8 cellular contexts compared by ENCODE assay signal in the genomic region with DNA sequence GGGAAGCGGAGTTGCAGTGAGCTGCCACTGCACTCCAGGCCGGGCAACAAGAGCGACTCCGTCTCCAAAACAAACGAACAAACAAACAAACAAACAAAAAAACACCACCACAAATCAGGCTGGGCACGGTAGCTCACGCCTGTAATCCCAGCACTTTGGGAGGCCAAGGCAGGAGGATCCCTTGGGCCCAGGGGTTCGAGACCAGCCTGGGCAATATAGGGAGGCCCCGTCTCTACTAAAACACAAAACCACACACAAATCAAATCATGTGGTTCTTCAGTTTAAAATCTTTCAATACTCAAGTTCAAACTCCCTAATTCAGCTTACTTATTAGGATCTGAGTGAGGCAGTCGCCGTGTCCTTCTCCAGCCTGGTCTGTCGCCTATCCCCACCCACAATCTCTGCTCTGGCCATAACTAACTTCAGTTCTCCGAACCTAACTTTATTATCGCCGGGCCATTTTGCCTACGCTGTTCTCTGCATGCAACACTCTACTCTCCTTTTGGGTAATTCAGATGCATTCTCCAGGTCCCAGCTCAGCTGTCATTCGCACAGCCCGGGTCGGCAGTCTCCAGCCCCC. TPM values are rescaled to one million over a fixed set of nuclear protein-coding genes. Genes with fewer than 3 reads are reported as not detected.
A peak's percentile ranks its signal among the peaks of the same experiment; 100 is the strongest.
DNase-seq lines count a peak whose midpoint lies in the region; ATAC-seq, FAIRE-seq and TF ChIP-seq lines count a peak whose summit lies in the region.

No MANE protein-coding gene starts in this region.

- H3K4me3 ChIP-seq in adrenal gland: peak overlapping the region; percentile 26 to 91 (median 54)
- H3K4me3 ChIP-seq in thyroid gland (replicated peaks in 1 of 3): peak overlapping the region; percentile 19 to 97 (median 84)

- H3K4me1 ChIP-seq in adrenal gland (replicated peaks in 1 of 2) (peaks cover 13 to 33% of the 10 kb centered on the region in 2 donors), thyroid gland (peaks cover 19 to 35% of the 10 kb centered on the region in 2 donors)

- ATAC-seq in HG03135 (IDR thresholded peaks at IDR 0.05; ENCODE audit: unreplicated experiment): peak; percentile 17

- H3K36me3 ChIP-seq in adrenal gland (replicated peaks in 1 of 2) (no peaks in the 10 kb centered on the region), thyroid gland (no peaks in the 10 kb centered on the region)

- TF ChIP-seq CTCF in adrenal gland (IDR thresholded peaks at IDR 0.05): no peak
- no peak for TF ChIP-seq CTCF in thyroid gland (IDR thresholded peaks at IDR 0.05)

- H3K9me3 ChIP-seq in adrenal gland (replicated peaks in 1 of 3): no peaks in the 10 kb centered on the region
- H3K9me3 ChIP-seq in thyroid gland: no peaks in the 10 kb centered on the region

- intact Hi-C loops in adrenal gland (cut with DNase I) (no loop called here), thyroid gland (cut with DNase I) (no loop called here)

- TF ChIP-seq POLR2A in GM12892 (IDR thresholded peaks at IDR 0.05; ENCODE audit: low read depth, low read length): no peak
- TF ChIP-seq POLR2A in adrenal gland (IDR thresholded peaks at IDR 0.05): no peak
- no peak for TF ChIP-seq POLR2A in thyroid gland (IDR thresholded peaks at IDR 0.05)

- DNase-seq in GM12892 (ENCODE audit: insufficient read length) (peak; percentile 27), adrenal gland (no peak), thyroid gland (no peak), COLO829 (ENCODE audit: low spot score) (no peak), SK-N-DZ (ENCODE audit: low spot score) (no peak)
- DNase-seq in stimulated activated CD4-positive, alpha-beta T cell treated with anti-CD3 and anti-CD28 coated beads, Interleukin-4, amount 100 ng/mL, for 1 hour: no peak

- FAIRE-seq in GM12892 (lab: Jason Lieb, UNC): no peak

- H3K27me3 ChIP-seq in adrenal gland (no peaks in the 10 kb centered on the region), layer of hippocampus (ENCODE audit: control insufficient read depth, insufficient read depth, low read length) (no peaks in the 10 kb centered on the region), thyroid gland (no peaks in the 10 kb centered on the region)

- peak overlapping the region; percentile 73 to 90 (median 89) for H3K27ac ChIP-seq in adrenal gland
- peak overlapping the region; percentile 65 for H3K27ac ChIP-seq in layer of hippocampus (ENCODE audit: low read depth, low read length)
- peak overlapping the region; percentile 25 to 78 (median 72) for H3K27ac ChIP-seq in thyroid gland

- 29 to 31% (median 31%) methylated on average over 19 of the region's 19 CpGs for WGBS in adrenal gland, 4 donors
- WGBS in thyroid gland, 2 donors: 36 to 37% methylated on average over 19 of the region's 19 CpGs

RNA-seq across cellular contexts. Expression of a gene that starts 0.6 kb away (rescaled TPM):
- 28.6 TPM for polyA plus RNA-seq in GM12892 (2012; ENCODE audit: missing spikeins)
- total RNA-seq in adrenal gland (10 to 100 TPM; 24.0 to 53.7 (median 37.6) TPM), thyroid gland (10 to 100 TPM; 26.6 to 37.4 (median 35.4) TPM)
- 10 to 100 TPM; 40.1 to 49.5 (median 40.2) TPM for polyA plus RNA-seq in adrenal gland
- 40.4 and 47.2 TPM in 2 replicates for polyA plus RNA-seq in SK-N-DZ (2014; cell fraction: cytosol; rRNA removed)
- 18.3 and 37.0 TPM in 2 replicates for polyA plus RNA-seq in SK-N-DZ (2014; cell fraction: nucleus; rRNA removed)

RNA-seq across cellular contexts. Expression of a gene that starts 14.0 kb away (rescaled TPM):
- 20.6 TPM for polyA plus RNA-seq in GM12892 (2012; ENCODE audit: missing spikeins)
- total RNA-seq in adrenal gland (10 to 100 TPM; 24.4 to 52.8 (median 44.0) TPM), thyroid gland (10 to 100 TPM; 12.9 to 26.0 (median 17.6) TPM)
- 10 to 100 TPM; 21.1 to 78.8 (median 41.1) TPM for polyA plus RNA-seq in adrenal gland
- polyA plus RNA-seq in SK-N-DZ (2014; cell fraction: cytosol; rRNA removed): 29.6 and 33.2 TPM in 2 replicates
- 13.4 and 16.9 TPM in 2 replicates for polyA plus RNA-seq in SK-N-DZ (2014; cell fraction: nucleus; rRNA removed)
